Comparison of ENCODE assay signal across 8 cellular contexts in genomic region chr1:111197598-111198289, GRCh38. TPM values are rescaled to one million over a fixed set of nuclear protein-coding genes. Genes with fewer than 3 reads are reported as not detected.
DNase-seq lines count a peak whose midpoint lies in the region; ATAC-seq, FAIRE-seq and TF ChIP-seq lines count a peak whose summit lies in the region.

No MANE protein-coding gene starts in this region.

- H3K36me3 ChIP-seq in liver (ENCODE audit: control insufficient read depth in 4 of 4, insufficient read depth in 3 of 4, low read depth in 1 of 4, low read length in 3 of 4) = peaks cover 0 to 17% (median 1%) of the 10 kb centered on the region in 4 donors
- H3K36me3 ChIP-seq in pancreas = peaks cover 0 to 28% (median 7%) of the 10 kb centered on the region in 3 donors
- no peaks in the 10 kb centered on the region for H3K36me3 ChIP-seq in adrenal gland (replicated peaks in 1 of 2)

- intact Hi-C loops in pancreas (cut with DNase I) (no loop called here), adrenal gland (cut with DNase I) (no loop called here)

- TF ChIP-seq CTCF in liver (IDR thresholded peaks at IDR 0.05; ENCODE audit: low read depth, low read length, missing input control) (peak; percentile 16), pancreas (IDR thresholded peaks at IDR 0.05) (no peak), adrenal gland (IDR thresholded peaks at IDR 0.05) (peak in 1 of 6 experiments; percentile 42)

- 66% methylated on average over 6 of the region's 6 CpGs for WGBS in liver
- WGBS in pancreas, 2 donors = 68 to 84% methylated on average over 6 of the region's 6 CpGs
- 67 to 91% (median 82%) methylated on average over 5 to 6 of the region's 6 CpGs for WGBS in adrenal gland, 4 donors

- peaks cover 87% of the 10 kb centered on the region for H3K36me3 Mint-ChIP-seq in activated naive CD4-positive, alpha-beta T cell treated with anti-CD3 and anti-CD28 coated beads, Interleukin-2, amount 10 ng/mL, durations not matched to agents 7 days and 5 days

- no peak overlapping the region for H3K9ac ChIP-seq in liver (ENCODE audit: low read depth in 1 of 2, low read length in 2 of 2)

- peak; percentile 9 to 33 for TF ChIP-seq RAD21 in liver (IDR thresholded peaks at IDR 0.05)

- H3K27me3 ChIP-seq in liver (ENCODE audit: control insufficient read depth in 4 of 4, insufficient read depth in 4 of 4, low read length in 3 of 4) = no peaks in the 10 kb centered on the region
- H3K27me3 ChIP-seq in pancreas = no peaks in the 10 kb centered on the region
- no peaks in the 10 kb centered on the region for H3K27me3 ChIP-seq in adrenal gland

- no peak overlapping the region for H3K4me3 ChIP-seq in liver (ENCODE audit: low read depth in 1 of 3, low read length in 3 of 3)
- peak overlapping the region in 1 of 4 donors; percentile 22 for H3K4me3 ChIP-seq in pancreas
- no peak overlapping the region for H3K4me3 ChIP-seq in adrenal gland

- H3K9me3 ChIP-seq in liver (ENCODE audit: control insufficient read depth in 4 of 4, low read length in 3 of 4) = no peaks in the 10 kb centered on the region
- no peaks in the 10 kb centered on the region for H3K9me3 ChIP-seq in pancreas
- H3K9me3 ChIP-seq in adrenal gland (replicated peaks in 1 of 3) = no peaks in the 10 kb centered on the region

- no peak for FAIRE-seq in pancreas (lab: Jason Lieb, UNC)

- H3K4me3 Mint-ChIP-seq in activated naive CD4-positive, alpha-beta T cell treated with anti-CD3 and anti-CD28 coated beads, Interleukin-2, amount 10 ng/mL, durations not matched to agents 7 days and 5 days = peak overlapping the region; percentile 99

- H3K4me1 ChIP-seq in liver (ENCODE audit: control insufficient read depth in 4 of 4, insufficient read depth in 4 of 4, low read length in 3 of 4) (peaks cover 16 to 88% (median 75%) of the 10 kb centered on the region in 4 donors), pancreas (peaks cover 32 to 40% (median 34%) of the 10 kb centered on the region in 3 donors), adrenal gland (replicated peaks in 1 of 2) (peaks cover 24 to 50% of the 10 kb centered on the region in 2 donors)

- H3K27ac Mint-ChIP-seq in activated naive CD4-positive, alpha-beta T cell treated with anti-CD3 and anti-CD28 coated beads, Interleukin-2, amount 10 ng/mL, durations not matched to agents 7 days and 5 days = peak overlapping the region; percentile 97

- ATAC-seq in GM19035 (IDR thresholded peaks at IDR 0.05; ENCODE audit: unreplicated experiment) (peak; percentile 59), pancreas (no peak)

- H3K4me1 Mint-ChIP-seq in activated naive CD4-positive, alpha-beta T cell treated with anti-CD3 and anti-CD28 coated beads, Interleukin-2, amount 10 ng/mL, durations not matched to agents 7 days and 5 days = peaks cover 76% of the 10 kb centered on the region

- TF ChIP-seq POLR2A in adrenal gland (IDR thresholded peaks at IDR 0.05) = no peak

- DNase-seq in OCI-M1 (lab: John Stamatoyannopoulos, UW) = peak; percentile 59
- peak; percentile 79 for DNase-seq in activated naive CD4-positive, alpha-beta T cell treated with anti-CD3 and anti-CD28 coated beads, Interleukin-2, amount 10 ng/mL, durations not matched to agents 7 days and 5 days
- DNase-seq in NCI-H2107 (lab: John Stamatoyannopoulos, UW) = no peak
- DNase-seq in NCI-H524 treated with DMSO at 0.1 percent for 48 hours (lab: John Stamatoyannopoulos, UW) = no peak
- DNase-seq in pancreas = no peak
- DNase-seq in adrenal gland = no peak

- CTCF ChIA-PET in activated naive CD4-positive, alpha-beta T cell treated with anti-CD3 and anti-CD28 coated beads, Interleukin-2, amount 10 ng/mL, durations not matched to agents 7 days and 5 days (lab: Charles Lee) = interaction anchor here (0.5 to 11.1 kb wide), 8 partner anchors 21 to 277 kb away, joined by 3 to 250 read pairs (median 8); no protein-coding TSS in a partner anchor

- H3K27me3 Mint-ChIP-seq in activated naive CD4-positive, alpha-beta T cell treated with anti-CD3 and anti-CD28 coated beads, Interleukin-2, amount 10 ng/mL, durations not matched to agents 7 days and 5 days = no peaks in the 10 kb centered on the region

- H3K27ac ChIP-seq in liver (ENCODE audit: low read depth in 1 of 2, low read length in 2 of 2) (no peak overlapping the region), pancreas (no peak overlapping the region), adrenal gland (no peak overlapping the region)

- no peaks in the 10 kb centered on the region for H3K9me3 Mint-ChIP-seq in activated naive CD4-positive, alpha-beta T cell treated with anti-CD3 and anti-CD28 coated beads, Interleukin-2, amount 10 ng/mL, durations not matched to agents 7 days and 5 days

TF ChIP-seq in liver, 16 proteins besides CTCF, POLR2A, EP300 and RAD21:
- TF ChIP-seq ZBTB33 (IDR thresholded peaks at IDR 0.05) (no peak), FOXA2 (IDR thresholded peaks at IDR 0.05) (no peak), HNF4G (IDR thresholded peaks at IDR 0.05) (no peak), FOXA1 (IDR thresholded peaks at IDR 0.05) (no peak), RXRA (IDR thresholded peaks at IDR 0.05) (no peak), HNF4A (conservative IDR thresholded peaks at IDR 0.05) (no peak), NR2F2 (IDR thresholded peaks at IDR 0.05) (no peak)

RNA-seq across cellular contexts. Expression of gene DENND2D, which starts 2.7 kb away (rescaled TPM):
- total RNA-seq in liver (10 to 100 TPM; 14.9 to 20.7 TPM), pancreas (10 to 100 TPM in 5 of 6 donors, 1 to 10 TPM in 1; 8.0 to 30.4 (median 15.9) TPM), adrenal gland (10 to 100 TPM; 37.0 to 62.9 (median 42.7) TPM)
- polyA plus RNA-seq in liver (10 to 100 TPM in 1 of 2 donors, 1 to 10 TPM in 1; 8.8 to 10.7 TPM), pancreas (10 to 100 TPM; 21.1 to 27.7 TPM), adrenal gland (10 to 100 TPM; 38.1 to 57.3 (median 39.9) TPM)

RNA-seq across cellular contexts. Expression of gene CHI3L2, which starts 29.8 kb away (rescaled TPM):
- total RNA-seq in liver (under 1 TPM; 0.23 to 0.25 TPM), pancreas (1 to 10 TPM in 1 of 6 donors, under 1 TPM in 2, not detected in 3; 0.66 to 1.2 (median 0.95) TPM), adrenal gland (1 to 10 TPM in 5 of 8 donors, under 1 TPM in 2, not detected in 1; 0.84 to 9.1 (median 2.8) TPM)
- polyA plus RNA-seq in liver (under 1 TPM; 0.07 to 0.32 TPM), pancreas (under 1 TPM; 0.07 to 0.30 TPM), adrenal gland (1 to 10 TPM in 2 of 3 donors, under 1 TPM in 1; 0.35 to 3.0 (median 2.7) TPM)

RNA-seq across cellular contexts. Expression of gene CEPT1, which starts 57.7 kb away (rescaled TPM):
- 10 to 100 TPM; 36.8 to 37.3 TPM for total RNA-seq in liver
- polyA plus RNA-seq in liver = 10 to 100 TPM; 10.0 to 18.5 TPM
- 10 to 100 TPM; 10.5 to 23.8 (median 13.5) TPM for total RNA-seq in pancreas
- 10 to 100 TPM in 1 of 2 donors, 1 to 10 TPM in 1; 8.5 to 14.0 TPM for polyA plus RNA-seq in pancreas
- total RNA-seq in adrenal gland = 10 to 100 TPM; 30.3 to 46.3 (median 38.1) TPM
- 10 to 100 TPM; 17.0 to 55.8 (median 21.7) TPM for polyA plus RNA-seq in adrenal gland

RNA-seq across cellular contexts. Expression of gene DRAM2, which starts 57.9 kb away (rescaled TPM):
- 10 to 100 TPM; 20.4 to 33.9 TPM for total RNA-seq in liver
- 10 to 100 TPM; 15.7 to 19.1 TPM for polyA plus RNA-seq in liver
- 10 to 100 TPM; 10.2 to 32.2 (median 16.7) TPM for total RNA-seq in pancreas
- polyA plus RNA-seq in pancreas = 10 to 100 TPM; 14.1 to 19.1 TPM
- 100 to 1,000 TPM in 2 of 8 donors, 10 to 100 TPM in 6; 39.7 to 126 (median 50.7) TPM for total RNA-seq in adrenal gland
- 10 to 100 TPM; 21.2 to 59.2 (median 48.1) TPM for polyA plus RNA-seq in adrenal gland

Comparison
In these comparisons a context has a peak if more than half of its experiments do, and no peak if none do; other contexts are left out.
1. DNase-seq: peak in OCI-M1 (single experiment) and activated naive CD4-positive, alpha-beta T cell treated with anti-CD3 and anti-CD28 coated beads, Interleukin-2, amount 10 ng/mL, durations not matched to agents 7 days and 5 days (single experiment); none in NCI-H2107 (single experiment), NCI-H524 treated with DMSO at 0.1 percent for 48 hours (single experiment), pancreas (0 of 6) and adrenal gland (0 of 7).